ENCODE assay signal across 8 cellular contexts in the genomic region with DNA sequence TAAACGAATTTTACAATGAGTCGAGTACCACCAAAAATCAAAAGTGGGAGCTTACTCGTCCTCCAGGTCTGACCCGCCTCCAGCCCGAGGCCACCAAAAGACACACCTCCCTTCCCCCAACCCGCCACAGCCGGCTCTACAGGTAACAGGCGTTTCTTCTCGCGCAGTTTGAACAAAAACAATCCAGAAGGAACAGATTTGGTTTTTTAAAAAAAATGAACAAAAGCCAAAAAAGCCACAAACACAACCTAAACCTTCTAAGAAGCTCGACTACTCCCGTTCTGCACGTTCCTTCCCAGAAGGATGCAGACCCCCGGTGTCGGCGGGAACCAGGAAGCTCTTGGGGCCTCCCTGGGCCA. TPM values are rescaled to one million over a fixed set of nuclear protein-coding genes. Genes with fewer than 3 reads are reported as not detected.
DNase-seq lines count a peak whose midpoint lies in the region; ATAC-seq and TF ChIP-seq lines count a peak whose summit lies in the region.

No MANE protein-coding gene starts in this region.

- H4K8ac ChIP-seq in trophoblast cell (ENCODE audit: low read depth, low read length): peak overlapping the region; percentile 100

- DNase-seq in cardiac muscle cell (ENCODE audit: low read depth in 1 of 2, low spot score in 1 of 2) (peak in 1 of 2 donors; percentile 53), cardiac septum (ENCODE audit: low spot score) (no peak), NCI-H748 (lab: John Stamatoyannopoulos, UW; ENCODE audit: unreplicated experiment) (peak; percentile 81), activated T-helper 1 cell treated with Interleukin-2 at 50 U/mL for 16 hours (ENCODE audit: low read depth) (peak; percentile 32), fibroblast of villous mesenchyme (ENCODE audit: low read depth) (no peak), trophoblast cell (peak; percentile 73 to 77), T1000 (lab: John Stamatoyannopoulos, UW) (no peak)

- H2BK12ac ChIP-seq in trophoblast cell (ENCODE audit: low read length): no peak overlapping the region

- H4K91ac ChIP-seq in trophoblast cell (ENCODE audit: low read depth, low read length): peak overlapping the region; percentile 100

- H3K18ac ChIP-seq in trophoblast cell (ENCODE audit: low read length): peak overlapping the region; percentile 100

- H2BK120ac ChIP-seq in trophoblast cell (ENCODE audit: insufficient read depth, low read length, poor library complexity): peak overlapping the region; percentile 96

- H3K4me1 ChIP-seq in cardiac muscle cell (ENCODE audit: low read depth): peaks cover 11% of the 10 kb centered on the region
- peaks cover 0 to 2% of the 10 kb centered on the region in 2 experiments for H3K4me1 ChIP-seq in trophoblast cell (ENCODE audit: control insufficient read depth in 1 of 2, insufficient read depth in 2 of 2, low read length in 2 of 2)

- H3K27me3 ChIP-seq in cardiac muscle cell: no peaks in the 10 kb centered on the region
- no peaks in the 10 kb centered on the region for H3K27me3 ChIP-seq in trophoblast cell (ENCODE audit: insufficient read depth, low read length)

- no peak overlapping the region for H2AK5ac ChIP-seq in trophoblast cell (ENCODE audit: low read length)

- WGBS in trophoblast cell (ENCODE audit: extremely low coverage, insufficient coverage, insufficient read length): no CpG with 5 or more reads among the region's 16 CpGs

- peak overlapping the region; percentile 81 for H3K27ac ChIP-seq in cardiac muscle cell
- H3K27ac ChIP-seq in trophoblast cell (ENCODE audit: low read depth, low read length): peak overlapping the region; percentile 95

- H3K79me1 ChIP-seq in trophoblast cell (ENCODE audit: low read length): peaks cover 7% of the 10 kb centered on the region

- peak overlapping the region; percentile 100 for H3K4ac ChIP-seq in trophoblast cell (ENCODE audit: low read depth, low read length)

- H2BK5ac ChIP-seq in trophoblast cell (ENCODE audit: low read depth, low read length, poor library complexity): peak overlapping the region; percentile 100

- H3K14ac ChIP-seq in trophoblast cell (ENCODE audit: low read length): peak overlapping the region; percentile 100

- no peak overlapping the region for H3K23ac ChIP-seq in trophoblast cell (ENCODE audit: low read length)

- ATAC-seq in HG03025 (IDR thresholded peaks at IDR 0.05; ENCODE audit: low FRiP score, unreplicated experiment): peak; percentile 42

- H3K9me3 ChIP-seq in cardiac muscle cell (ENCODE audit: low read depth): no peaks in the 10 kb centered on the region
- peaks cover 2% of the 10 kb centered on the region for H3K9me3 ChIP-seq in trophoblast cell (ENCODE audit: insufficient read depth, low read depth, low read length)

- H3K36me3 ChIP-seq in cardiac muscle cell (no peaks in the 10 kb centered on the region), trophoblast cell (ENCODE audit: control insufficient read depth in 1 of 2, insufficient read depth in 2 of 2, low read length in 2 of 2) (no peaks in the 10 kb centered on the region)

- H4K12ac ChIP-seq in trophoblast cell (ENCODE audit: low read depth, low read length): peak overlapping the region; percentile 100

- peaks cover 6% of the 10 kb centered on the region for H3K79me2 ChIP-seq in trophoblast cell (ENCODE audit: control insufficient read depth, insufficient read depth, low read length, poor library complexity)

- intact Hi-C loops in cardiac septum (cut with DNase I): loop anchor here (5.0 kb wide), 1 partner anchor 161 kb away; no protein-coding TSS in a partner anchor

- H3K4me3 ChIP-seq in cardiac muscle cell (peak overlapping the region; percentile 82), fibroblast of villous mesenchyme (ENCODE audit: low read depth, low read length) (peak overlapping the region; percentile 87), trophoblast cell (ENCODE audit: low read depth, low read length) (peak overlapping the region; percentile 100)

- H3K4me2 ChIP-seq in trophoblast cell (ENCODE audit: low read length): peak overlapping the region; percentile 54

- H3K9ac ChIP-seq in trophoblast cell (ENCODE audit: low read length): peak overlapping the region; percentile 98

- TF ChIP-seq CTCF in cardiac muscle cell (IDR thresholded peaks at IDR 0.05; ENCODE audit: low read depth, low read length): no peak
- TF ChIP-seq CTCF in fibroblast of villous mesenchyme (IDR thresholded peaks at IDR 0.05; ENCODE audit: insufficient read depth, low read depth, low read length): no peak

- H2AFZ ChIP-seq in trophoblast cell (ENCODE audit: insufficient read depth, low read length, poor library complexity): peak overlapping the region; percentile 100

RNA-seq across cellular contexts. Expression of gene ZDHHC20, which starts 0.7 kb away (rescaled TPM):
- total RNA-seq in cardiac muscle cell (36.1 and 38.5 TPM in 2 replicates), cardiac septum (20.2 TPM), fibroblast of villous mesenchyme (88.3 and 137 TPM in 2 replicates)
- polyA plus RNA-seq in cardiac muscle cell: 27.9 and 28.8 TPM in 2 replicates
- polyA plus RNA-seq in trophoblast cell (2013): 85.4 TPM in 2 replicates

Comparison
In these comparisons a context has a peak if more than half of its experiments do, and no peak if none do; other contexts are left out.
1. DNase-seq: peak in NCI-H748 (single experiment), activated T-helper 1 cell treated with Interleukin-2 at 50 U/mL for 16 hours (single experiment) and trophoblast cell (2 of 2); none in cardiac septum (single experiment), fibroblast of villous mesenchyme (single experiment) and T1000 (single experiment).
2. Peak in every context shown above with its lines, with median percentiles within 50 percentile points of each other: H3K4me3 ChIP-seq.